4 cellular contexts compared by ENCODE assay signal in genomic region chr7:158904599-158904998, GRCh38.
TF ChIP-seq lines count a peak whose summit lies in the region.

No MANE protein-coding gene starts in this region.

TF ChIP-seq in SK-N-SH, 30 proteins besides CTCF, POLR2A, EP300 and RAD21 (continued from another document):
- TF ChIP-seq GATA2 (CRISPR knock-in tag; IDR thresholded peaks at IDR 0.05) (peak; percentile 60; the same call in 1 of the 2 replicates), PBX3 (IDR thresholded peaks at IDR 0.05) (no peak), RXRA (IDR thresholded peaks at IDR 0.05; ENCODE audit: borderline replicate concordance, low read depth) (no peak)

TF ChIP-seq in SK-N-SH treated with all-trans-retinoic acid at 6 μM for 48 hours, 23 proteins besides CTCF, POLR2A, EP300 and RAD21 (continued from another document and continues in another):
- TF ChIP-seq ISL1 (CRISPR knock-in tag; IDR thresholded peaks at IDR 0.05) (no peak), PPARA (CRISPR knock-in tag; IDR thresholded peaks at IDR 0.05; ENCODE audit: borderline replicate concordance) (no peak), TCF4 (CRISPR knock-in tag; IDR thresholded peaks at IDR 0.05; ENCODE audit: borderline replicate concordance) (no peak), CSRNP3 (CRISPR knock-in tag; IDR thresholded peaks at IDR 0.05) (no peak), TOX (CRISPR knock-in tag; IDR thresholded peaks at IDR 0.05; ENCODE audit: borderline replicate concordance) (no peak), ZNF70 (CRISPR knock-in tag; IDR thresholded peaks at IDR 0.05) (no peak), ZFP30 (CRISPR knock-in tag; IDR thresholded peaks at IDR 0.05) (no peak), POU6F1 (CRISPR knock-in tag; IDR thresholded peaks at IDR 0.05; ENCODE audit: borderline replicate concordance, low read depth) (no peak), ZNF8 (CRISPR knock-in tag; IDR thresholded peaks at IDR 0.05) (no peak), GLIS3 (CRISPR knock-in tag; IDR thresholded peaks at IDR 0.05) (no peak), PATZ1 (CRISPR knock-in tag; IDR thresholded peaks at IDR 0.05; ENCODE audit: borderline replicate concordance) (no peak)

TF ChIP-seq in K562, 482 proteins besides CTCF, POLR2A, EP300 and RAD21 (continued from another document and continues in another):
- no peak for TF ChIP-seq TRIM25 (IDR thresholded peaks at IDR 0.05; ENCODE audit: borderline replicate concordance)
- peak; percentile 57 for TF ChIP-seq TCF3 (CRISPR knock-in tag; IDR thresholded peaks at IDR 0.05)
- TF ChIP-seq SOX6 (IDR thresholded peaks at IDR 0.05) = 0 out of 2 replicates have a peak, but pooled peaks have one; percentile 22
- TF ChIP-seq ARID1B (IDR thresholded peaks at IDR 0.05) = 0 out of 2 replicates have a peak, but pooled peaks have one; percentile 25
- TF ChIP-seq SPI1 (IDR thresholded peaks at IDR 0.05; ENCODE audit: borderline replicate concordance, low read depth, low read length) = peak; percentile 52; the same call in 1 of the 2 replicates
- 0 out of 4 replicates have a peak, but pooled peaks of 1 of the 2 experiments have one; percentile 16 for TF ChIP-seq TEAD1 (CRISPR knock-in tag; IDR thresholded peaks at IDR 0.05)
- peak; percentile 83; the same call in 1 of the 2 replicates for TF ChIP-seq E4F1 (CRISPR knock-in tag; IDR thresholded peaks at IDR 0.05; ENCODE audit: borderline replicate concordance)
- TF ChIP-seq HMGN3 (IDR thresholded peaks at IDR 0.05; ENCODE audit: borderline replicate concordance, extremely low read depth, insufficient read length, low read depth, low read length) = peak; percentile 32
- no peak for TF ChIP-seq ZBTB1 (CRISPR knock-in tag; IDR thresholded peaks at IDR 0.05; ENCODE audit: borderline replicate concordance, low read depth)
- no peak for TF ChIP-seq BRF1 (IDR thresholded peaks at IDR 0.05; ENCODE audit: borderline replicate concordance, extremely low read depth, insufficient read length)
- TF ChIP-seq JUND (IDR thresholded peaks at IDR 0.05; ENCODE audit: borderline replicate concordance, low read depth, low read length) = no peak
- peak; percentile 31; the same call in 1 of the 3 replicates for TF ChIP-seq JUND (tag; IDR thresholded peaks at IDR 0.05; ENCODE audit: borderline replicate concordance, low read depth, low read length)
- TF ChIP-seq MAX (CRISPR knock-in tag; IDR thresholded peaks at IDR 0.05) = 0 out of 2 replicates have a peak, but pooled peaks have one; percentile 29
- no peak for TF ChIP-seq ZNF282 (CRISPR knock-in tag; IDR thresholded peaks at IDR 0.05)
- TF ChIP-seq SMAD1 (IDR thresholded peaks at IDR 0.05; ENCODE audit: low read depth, low read length, partially characterized antibody) = no peak
- TF ChIP-seq CEBPB (tag; IDR thresholded peaks at IDR 0.05) = peak; percentile 80
- no peak for TF ChIP-seq ATF3 (IDR thresholded peaks at IDR 0.05)
- TF ChIP-seq ATF3 (CRISPR knock-in tag; conservative IDR thresholded peaks at IDR 0.05) = 0 out of 2 replicates have a peak, but pooled peaks have one; percentile 41
- TF ChIP-seq CEBPG (CRISPR knock-in tag; IDR thresholded peaks at IDR 0.05) = peak; percentile 90
- TF ChIP-seq CEBPG (tag; conservative IDR thresholded peaks at IDR 0.05 in 1 of 2, IDR thresholded peaks at IDR 0.05 in 1 of 2) = peak in 1 of 2 experiments; percentile 64; a peak in 2 of 4 replicates
- TF ChIP-seq GTF2B (IDR thresholded peaks at IDR 0.05; ENCODE audit: extremely low read depth, insufficient read length) = no peak
- TF ChIP-seq CTBP1 (IDR thresholded peaks at IDR 0.05; ENCODE audit: borderline replicate concordance) = peak; percentile 87
- 0 out of 2 replicates have a peak, but pooled peaks have one; percentile 23 for TF ChIP-seq FOXJ2 (tag; IDR thresholded peaks at IDR 0.05)
- no peak for TF ChIP-seq FUS (optimal IDR thresholded peaks at IDR 0.05; ENCODE audit: low read depth, low read length)
- peak; percentile 62; the same call in 1 of the 2 replicates for TF ChIP-seq ATF7 (IDR thresholded peaks at IDR 0.05)
- no peak for TF ChIP-seq TAL1 (IDR thresholded peaks at IDR 0.05)

TF ChIP-seq in HEK293T, 16 proteins besides CTCF, POLR2A, EP300 and RAD21 (continued from another document):
- TF ChIP-seq FOXK2 (IDR thresholded peaks at IDR 0.05) = no peak
- no peak for TF ChIP-seq FOXM1 (IDR thresholded peaks at IDR 0.05; ENCODE audit: borderline replicate concordance)
- no peak for TF ChIP-seq SP1 (IDR thresholded peaks at IDR 0.05)
- no peak for TF ChIP-seq HDGF (IDR thresholded peaks at IDR 0.05; ENCODE audit: borderline replicate concordance)
